ENCODE assay signal across 33 cellular contexts in the genomic region with DNA sequence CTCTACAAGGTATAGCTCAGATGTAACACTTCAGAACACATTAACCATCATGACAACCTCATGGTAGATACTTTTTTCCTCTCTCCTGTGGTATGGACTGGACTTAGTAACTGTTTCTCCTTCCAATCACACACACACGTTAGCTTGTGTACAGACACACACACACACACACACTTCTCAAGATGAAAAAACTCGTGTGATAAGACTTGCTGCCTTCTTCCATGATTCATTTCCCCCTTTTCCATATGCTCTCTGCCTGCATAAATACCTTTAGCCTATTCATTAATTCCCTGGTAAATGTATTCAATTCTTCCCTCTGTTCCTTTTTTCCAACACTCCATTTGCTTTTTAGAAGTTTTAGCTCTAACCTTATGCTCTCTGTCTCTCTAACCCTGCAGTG.
"Had no signal": no experiment of that assay in that cellular context is flagged by ENCODE, and none has a peak within 500 bp of the region (broad histone marks: within the 10 kb centered on the region; RNA-seq: fewer than 3 reads in every experiment).

No MANE protein-coding gene starts in this region.

- H3K4me3 Mint-ChIP-seq: activated CD4-positive, alpha-beta memory T cell treated with anti-CD3 and anti-CD28 coated beads for 36 hours; activated naive CD4-positive, alpha-beta T cell treated with anti-CD3 and anti-CD28 coated beads, Interleukin-2, amount 50 U/mL, for 24 hours; activated naive CD8-positive, alpha-beta T cell treated with anti-CD3 and anti-CD28 coated beads, Interleukin-2, amount 50 U/mL, for 24 hours; activated T-cell treated with anti-CD3 and anti-CD28 coated beads, Interleukin-2, amount 50 U/mL, for 4 hours; endodermal cell; immature natural killer cell; naive thymus-derived CD4-positive, alpha-beta T cell; stimulated activated memory B cell treated with anti-CD40 and anti-IgM and Interleukin-4, amounts not matched to agents 10 μg/mL and 1 μg/mL and 100 μg/mL, for 72 hours; stimulated activated naive CD8-positive, alpha-beta T cell treated with anti-CD3 and anti-CD28 coated beads, Interleukin-15, amount 100 ng/mL, for 72 hours; T-helper 2 cell treated with Interferon-gamma antibody and Interleukin-4, amounts not matched to agents 5 μg/mL and 100 μg/mL, for 36 hours; type B pancreatic cell had no signal

- H3K27me3 ChIP-seq: body of pancreas, esophagus squamous epithelium, gastroesophageal sphincter, pancreas, uterus had no signal

- H3K27ac Mint-ChIP-seq: activated CD4-positive, alpha-beta memory T cell treated with anti-CD3 and anti-CD28 coated beads for 36 hours; activated naive CD4-positive, alpha-beta T cell treated with anti-CD3 and anti-CD28 coated beads, Interleukin-2, amount 50 U/mL, for 24 hours; activated naive CD8-positive, alpha-beta T cell treated with anti-CD3 and anti-CD28 coated beads, Interleukin-2, amount 50 U/mL, for 24 hours; activated T-helper 2 cell treated with anti-CD3 and anti-CD28 coated beads, Interferon-gamma antibody, Interleukin-2, Interleukin-4, amounts not matched to agents 10 μg/mL and 5 μg/mL and 100 μg/mL, durations not matched to agents 14 hours and 24 hours and 36 hours; endodermal cell; immature natural killer cell; naive thymus-derived CD4-positive, alpha-beta T cell; stimulated activated memory B cell treated with anti-CD40 and anti-IgM and Interleukin-4, amounts not matched to agents 10 μg/mL and 1 μg/mL and 100 μg/mL, for 72 hours; stimulated activated naive CD8-positive, alpha-beta T cell treated with anti-CD3 and anti-CD28 coated beads, Interleukin-15, amount 100 ng/mL, for 72 hours; T-helper 2 cell treated with Interferon-gamma antibody and Interleukin-4, amounts not matched to agents 5 μg/mL and 100 μg/mL, for 36 hours; type B pancreatic cell had no signal

- H3K36me3 ChIP-seq: esophagus squamous epithelium, gastroesophageal sphincter, pancreas, prostate gland, uterus had no signal

- ATAC-seq: activated naive CD8-positive, alpha-beta T cell treated with anti-CD3 and anti-CD28 coated beads, Interleukin-2, amount 50 U/mL, for 24 hours; activated T-cell treated with anti-CD3 and anti-CD28 coated beads, Interleukin-2, amount 50 U/mL, for 4 hours; body of pancreas; gastroesophageal sphincter; naive thymus-derived CD4-positive, alpha-beta T cell; pancreas; sciatic nerve; stimulated activated naive CD8-positive, alpha-beta T cell treated with anti-CD3 and anti-CD28 coated beads, Interleukin-15, amount 100 ng/mL, for 72 hours had no signal

- H3K4me1 Mint-ChIP-seq: activated naive CD4-positive, alpha-beta T cell treated with anti-CD3 and anti-CD28 coated beads, Interleukin-2, amount 50 U/mL, for 24 hours; activated naive CD8-positive, alpha-beta T cell treated with anti-CD3 and anti-CD28 coated beads, Interleukin-2, amount 50 U/mL, for 24 hours; endodermal cell; immature natural killer cell; stimulated activated memory B cell treated with anti-CD40 and anti-IgM and Interleukin-4, amounts not matched to agents 10 μg/mL and 1 μg/mL and 100 μg/mL, for 72 hours; stimulated activated naive CD8-positive, alpha-beta T cell treated with anti-CD3 and anti-CD28 coated beads, Interleukin-15, amount 100 ng/mL, for 72 hours had no signal

- H3K27ac ChIP-seq: body of pancreas, epithelial cell of prostate, esophagus squamous epithelium, gastroesophageal sphincter, pancreas, prostate gland, uterus had no signal

- H3K4me3 ChIP-seq: body of pancreas, esophagus squamous epithelium, gastroesophageal sphincter, pancreas, prostate gland, uterus had no signal

- H3K9me3 ChIP-seq: body of pancreas, esophagus squamous epithelium, gastroesophageal sphincter, pancreas, prostate gland, uterus had no signal

- H3K9me3 Mint-ChIP-seq: activated CD4-positive, alpha-beta memory T cell treated with anti-CD3 and anti-CD28 coated beads for 36 hours; activated naive CD4-positive, alpha-beta T cell treated with anti-CD3 and anti-CD28 coated beads, Interleukin-2, amount 50 U/mL, for 24 hours; activated naive CD8-positive, alpha-beta T cell treated with anti-CD3 and anti-CD28 coated beads, Interleukin-2, amount 50 U/mL, for 24 hours; activated T-cell treated with anti-CD3 and anti-CD28 coated beads, Interleukin-2, amount 50 U/mL, for 4 hours; activated T-helper 2 cell treated with anti-CD3 and anti-CD28 coated beads, Interferon-gamma antibody, Interleukin-2, Interleukin-4, amounts not matched to agents 10 μg/mL and 5 μg/mL and 100 μg/mL, durations not matched to agents 14 hours and 24 hours and 36 hours; endodermal cell; immature natural killer cell; stimulated activated memory B cell treated with anti-CD40 and anti-IgM and Interleukin-4, amounts not matched to agents 10 μg/mL and 1 μg/mL and 100 μg/mL, for 72 hours; stimulated activated naive CD8-positive, alpha-beta T cell treated with anti-CD3 and anti-CD28 coated beads, Interleukin-15, amount 100 ng/mL, for 72 hours; T-helper 2 cell treated with Interferon-gamma antibody and Interleukin-4, amounts not matched to agents 5 μg/mL and 100 μg/mL, for 36 hours; type B pancreatic cell had no signal

- H3K4me1 ChIP-seq: body of pancreas, pancreas, prostate gland, uterus had no signal

- H3K36me3 Mint-ChIP-seq: activated CD4-positive, alpha-beta memory T cell treated with anti-CD3 and anti-CD28 coated beads for 36 hours; immature natural killer cell; naive thymus-derived CD4-positive, alpha-beta T cell; stimulated activated memory B cell treated with anti-CD40 and anti-IgM and Interleukin-4, amounts not matched to agents 10 μg/mL and 1 μg/mL and 100 μg/mL, for 72 hours; type B pancreatic cell had no signal

- FAIRE-seq: pancreas, small intestine had no signal

- DNase-seq: activated CD4-positive, alpha-beta memory T cell treated with anti-CD3 and anti-CD28 coated beads for 36 hours; activated CD4-positive, alpha-beta T cell treated with anti-CD3 and anti-CD28 coated beads for 48 hours; activated naive CD8-positive, alpha-beta T cell treated with anti-CD3 and anti-CD28 coated beads, Interleukin-2, amount 50 U/mL, for 24 hours; activated T-cell treated with anti-CD3 and anti-CD28 coated beads, Interleukin-2, amount 50 U/mL, for 4 hours; body of pancreas; cortex of kidney; endodermal cell; esophagus squamous epithelium; head of caudate nucleus; hippocampal formation; immature natural killer cell; midbrain; naive thymus-derived CD4-positive, alpha-beta T cell; nucleus accumbens; pancreas; retina; small intestine; stimulated activated CD4-positive, alpha-beta T cell treated with anti-CD3 and anti-CD28 coated beads, Interleukin-1b, Interleukin-23, amount 100 ng/mL, for 48 hours; stimulated activated CD4-positive, alpha-beta T cell treated with anti-CD3 and anti-CD28 coated beads, Interleukin-4, amount 100 ng/mL, for 4 hours; stimulated activated CD8-positive, alpha-beta memory T cell treated with anti-CD3 and anti-CD28 coated beads, Interleukin-4, amount 100 ng/mL, for 48 hours; stimulated activated naive CD8-positive, alpha-beta T cell treated with anti-CD3 and anti-CD28 coated beads, Interleukin-15, amount 100 ng/mL, for 72 hours; substantia nigra; T-helper 1 cell; uterus had no signal

- H3K27me3 Mint-ChIP-seq: stimulated activated naive CD8-positive, alpha-beta T cell treated with anti-CD3 and anti-CD28 coated beads, Interleukin-15, amount 100 ng/mL, for 72 hours had no signal
